ENCODE assay signal across 10 cellular contexts in genomic region chr17:76642994-76643393, GRCh38.
A peak's percentile ranks its signal among the peaks of the same experiment; 100 is the strongest.
DNase-seq lines count a peak whose midpoint lies in the region; ATAC-seq and TF ChIP-seq lines count a peak whose summit lies in the region.
"Had no signal": no experiment of that assay in that cellular context is flagged by ENCODE, and none has a peak within 500 bp of the region (broad histone marks: within the 10 kb centered on the region; RNA-seq: fewer than 3 reads in every experiment).

No MANE protein-coding gene starts in this region.

- no peak for ATAC-seq in HG02610 (IDR thresholded peaks at IDR 0.05; ENCODE audit: unreplicated experiment)
- ATAC-seq in HG03354 (IDR thresholded peaks at IDR 0.05; ENCODE audit: poor library complexity, severe bottlenecking, unreplicated experiment), result no peak

- H3K4me1 ChIP-seq in mucosa of stomach (ENCODE audit: control insufficient read depth, insufficient read depth, low read length), result peaks cover 26% of the 10 kb centered on the region

- no peaks in the 10 kb centered on the region for H3K36me3 ChIP-seq in mucosa of stomach (ENCODE audit: control insufficient read depth, insufficient read depth, low read length)

- peak overlapping the region; percentile 67 for H3K9ac ChIP-seq in mucosa of stomach (ENCODE audit: low read length)

- H3K4me3 ChIP-seq in LNCaP clone FGC (ENCODE audit: low read depth, low read length), result peak overlapping the region; percentile 21
- H3K4me3 ChIP-seq in coronary artery, result peak overlapping the region; percentile 28
- peak overlapping the region; percentile 31 for H3K4me3 ChIP-seq in mucosa of stomach (ENCODE audit: low read length)

- H3K9me3 ChIP-seq in mucosa of stomach (ENCODE audit: control insufficient read depth, low read length), result no peaks in the 10 kb centered on the region

- TF ChIP-seq CTCF in C4-2B (conservative IDR thresholded peaks at IDR 0.05) (no peak), LNCaP clone FGC (IDR thresholded peaks at IDR 0.05; ENCODE audit: control insufficient read depth, extremely low read depth, insufficient read depth) (no peak), coronary artery (IDR thresholded peaks at IDR 0.05) (no peak)

- H3K27ac ChIP-seq in C4-2B, result peak overlapping the region; percentile 97
- H3K27ac ChIP-seq in coronary artery, result no peak overlapping the region

- DNase-seq in LNCaP clone FGC (ENCODE audit: low read depth), result no peak
- no peak for DNase-seq in coronary artery (ENCODE audit: low spot score)
- DNase-seq in activated CD4-positive, CD25-positive, alpha-beta regulatory T cell treated with anti-CD3 and anti-CD28 coated beads, Interleukin-2, amount 50 U/mL, for 72 hours, result no peak
- DNase-seq: IMR-90, NCI-H1048, NCI-H2107 had no signal

- no peaks in the 10 kb centered on the region for H3K27me3 ChIP-seq in mucosa of stomach (ENCODE audit: control insufficient read depth, insufficient read depth, low read length)
